In the genomic region with DNA sequence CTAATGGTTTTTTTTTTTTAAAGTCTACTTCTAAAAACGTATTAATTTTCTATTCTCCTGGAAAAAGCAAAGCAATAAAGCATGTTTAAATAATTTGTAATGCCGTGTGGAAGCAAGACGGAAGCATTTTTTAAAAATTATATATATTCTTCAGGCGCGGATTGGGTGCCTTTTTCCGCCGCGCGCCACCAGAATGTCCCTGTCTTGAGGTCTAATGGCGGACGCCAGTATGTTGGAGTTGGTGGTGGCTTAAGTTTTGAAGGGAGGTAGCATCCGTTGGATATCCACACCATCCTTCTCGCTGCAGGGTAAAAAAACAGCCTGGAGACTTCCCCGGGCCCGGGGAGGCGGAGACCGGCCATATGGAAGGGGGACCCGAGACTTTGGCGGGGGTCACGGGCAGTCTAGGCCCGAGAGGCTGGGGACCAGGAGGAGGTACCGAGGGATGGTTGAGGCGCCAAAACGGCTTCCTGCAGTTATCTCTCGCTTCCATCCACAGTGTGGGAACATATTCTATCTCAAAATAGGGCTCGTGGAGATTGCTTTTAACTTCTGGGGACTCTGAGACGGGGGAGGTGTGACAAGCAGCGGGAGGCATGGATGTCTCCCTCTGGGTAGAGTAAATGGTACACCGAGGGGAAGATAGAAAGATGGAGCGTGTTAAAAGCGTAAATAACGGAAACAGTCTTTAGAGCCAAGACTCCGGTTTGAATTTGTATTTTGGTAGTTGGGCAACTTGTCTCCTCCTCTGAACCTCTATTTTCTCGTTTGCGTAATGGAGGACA, we compare ENCODE assay signal across 1 cellular context.
TF ChIP-seq lines count a peak whose summit lies in the region.

Gene SF3B3, plus strand, starts transcription at position 196 of the 785 bp plus-strand sequence. CDS start 2,841 bp downstream, outside the sequence.

TF ChIP-seq in IMR-90, 13 proteins besides CTCF, POLR2A, EP300 and RAD21:
- TF ChIP-seq CHD1 (IDR thresholded peaks at IDR 0.05; ENCODE audit: low read depth, low read length), result 0 out of 2 replicates have a peak, but pooled peaks have one; percentile 25
- TF ChIP-seq RFX5 (IDR thresholded peaks at IDR 0.05; ENCODE audit: low read depth, low read length), result no peak
- 0 out of 2 replicates have a peak, but pooled peaks have one; percentile 65 for TF ChIP-seq MXI1 (IDR thresholded peaks at IDR 0.05; ENCODE audit: borderline replicate concordance, low read depth, low read length)
- peak; percentile 70 for TF ChIP-seq CEBPB (IDR thresholded peaks at IDR 0.05; ENCODE audit: low read depth, low read length)
- TF ChIP-seq FOS (IDR thresholded peaks at IDR 0.05; ENCODE audit: low read depth, low read length), result 0 out of 2 replicates have a peak, but pooled peaks have one; percentile 8
